Comparison of ENCODE assay signal across 8 cellular contexts in genomic region chr17:78879679-78880186, GRCh38. TPM values are rescaled to one million over a fixed set of nuclear protein-coding genes. Genes with fewer than 3 reads are reported as not detected.
DNase-seq lines count a peak whose midpoint lies in the region; ATAC-seq and TF ChIP-seq lines count a peak whose summit lies in the region.

No MANE protein-coding gene starts in this region.

- peaks cover 69% of the 10 kb centered on the region for H3K4me1 Mint-ChIP-seq in CD14-positive monocyte
- peaks cover 6 to 18% of the 10 kb centered on the region in 2 donors for H3K4me1 Mint-ChIP-seq in natural killer cell treated with Interleukin-12 subunit alpha and Interleukin-12 subunit beta and Interleukin-15 and Interleukin-18, amount 100 ng/mL, for 72 hours (ENCODE audit: low read depth in 2 of 2)

- no peak for ATAC-seq in natural killer cell treated with Interleukin-12 subunit alpha and Interleukin-12 subunit beta and Interleukin-15 and Interleukin-18, amount 100 ng/mL, for 72 hours
- ATAC-seq in aorta (ENCODE audit: low FRiP score): peak; percentile 4

- H3K27me3 Mint-ChIP-seq in CD14-positive monocyte (ENCODE audit: low read depth in 3 of 3): peaks cover 0 to 2% (median 2%) of the 10 kb centered on the region in 3 donors
- H3K27me3 Mint-ChIP-seq in natural killer cell treated with Interleukin-12 subunit alpha and Interleukin-12 subunit beta and Interleukin-15 and Interleukin-18, amount 100 ng/mL, for 72 hours: peaks cover 14 to 15% of the 10 kb centered on the region in 2 donors

- H3K36me3 Mint-ChIP-seq in CD14-positive monocyte: peaks cover 37 to 46% of the 10 kb centered on the region in 2 donors
- H3K36me3 Mint-ChIP-seq in natural killer cell treated with Interleukin-12 subunit alpha and Interleukin-12 subunit beta and Interleukin-15 and Interleukin-18, amount 100 ng/mL, for 72 hours: no peaks in the 10 kb centered on the region

- intact Hi-C loops in CD14-positive monocyte (cut with micrococcal nuclease): loop anchor here (5.0 kb wide), 2 partner anchors 38 to 43 kb away; no protein-coding TSS in a partner anchor
- intact Hi-C loops in dorsolateral prefrontal cortex (cut with DNase I): loop anchor here in 1 of 2 donors (5.0 kb wide), 2 partner anchors 43 to 93 kb away; no protein-coding TSS in a partner anchor
- intact Hi-C loops in aorta (cut with DNase I): loop anchor here (5.0 kb wide), 2 partner anchors 43 to 93 kb away; no protein-coding TSS in a partner anchor

- H3K36me3 ChIP-seq in aorta (ENCODE audit: control insufficient read depth in 1 of 2, insufficient read depth in 2 of 2, low read length in 1 of 2): no peaks in the 10 kb centered on the region

- H3K27ac Mint-ChIP-seq in CD14-positive monocyte: peak overlapping the region; percentile 73 to 97 (median 88)
- H3K27ac Mint-ChIP-seq in natural killer cell treated with Interleukin-12 subunit alpha and Interleukin-12 subunit beta and Interleukin-15 and Interleukin-18, amount 100 ng/mL, for 72 hours: peak overlapping the region in 1 of 2 donors; percentile 38

- H3K4me1 ChIP-seq in aorta (ENCODE audit: control insufficient read depth in 1 of 2, insufficient read depth in 2 of 2, low read length in 2 of 2): no peaks in the 10 kb centered on the region

- DNase-seq in CD14-positive monocyte (ENCODE audit: low spot score) (peak; percentile 63), SW480 (ENCODE audit: low spot score) (peak; percentile 98), dorsolateral prefrontal cortex (no peak), aorta (peak; percentile 81 to 89), GM19240 (ENCODE audit: insufficient read length, low spot score) (no peak), germinal center (ENCODE audit: low spot score) (no peak), GDM1 (lab: John Stamatoyannopoulos, UW) (no peak)
- no peak for DNase-seq in natural killer cell treated with Interleukin-12 subunit alpha and Interleukin-12 subunit beta and Interleukin-15 and Interleukin-18, amount 100 ng/mL, for 72 hours (ENCODE audit: low spot score)

- no peak for TF ChIP-seq CTCF in CD14-positive monocyte (IDR thresholded peaks at IDR 0.05)
- TF ChIP-seq CTCF in dorsolateral prefrontal cortex (IDR thresholded peaks at IDR 0.05 in 54 of 56, conservative IDR thresholded peaks at IDR 0.05 in 2 of 56; ENCODE audit: low read depth in 1 of 56, partially characterized antibody in 56 of 56): no peak

- H3K4me3 Mint-ChIP-seq in CD14-positive monocyte: peak overlapping the region; percentile 13 to 62
- peak overlapping the region; percentile 43 for H3K4me3 Mint-ChIP-seq in natural killer cell treated with Interleukin-12 subunit alpha and Interleukin-12 subunit beta and Interleukin-15 and Interleukin-18, amount 100 ng/mL, for 72 hours

- H3K27me3 ChIP-seq in dorsolateral prefrontal cortex: no peaks in the 10 kb centered on the region
- no peaks in the 10 kb centered on the region for H3K27me3 ChIP-seq in aorta (ENCODE audit: control insufficient read depth in 1 of 2, insufficient read depth in 2 of 2, low read length in 1 of 2)

- peaks cover 0 to 2% (median 0%) of the 10 kb centered on the region in 7 donors for H3K9me3 Mint-ChIP-seq in CD14-positive monocyte
- H3K9me3 Mint-ChIP-seq in natural killer cell treated with Interleukin-12 subunit alpha and Interleukin-12 subunit beta and Interleukin-15 and Interleukin-18, amount 100 ng/mL, for 72 hours: no peaks in the 10 kb centered on the region

- H3K4me3 ChIP-seq in dorsolateral prefrontal cortex (peak overlapping the region in 36 of 59 donors; percentile 1 to 48 (median 26)), aorta (ENCODE audit: low read length in 2 of 2) (no peak overlapping the region)

- H3K27ac ChIP-seq in dorsolateral prefrontal cortex (peak overlapping the region; percentile 67 to 100 (median 94)), aorta (ENCODE audit: low read depth in 1 of 2, low read length in 2 of 2) (no peak overlapping the region)

- 23 to 25% methylated on average over 26 of the region's 26 CpGs for WGBS in aorta, 2 donors

- H3K9me3 ChIP-seq in aorta (ENCODE audit: control insufficient read depth, low read length): no peaks in the 10 kb centered on the region

RNA-seq across cellular contexts. Expression of gene CEP295NL, which starts 23.3 kb away (rescaled TPM):
- polyA plus RNA-seq in CD14-positive monocyte: under 1 TPM in 1 of 2 donors, not detected in 1; 0.38 TPM
- total RNA-seq in dorsolateral prefrontal cortex: 10 to 100 TPM in 17 of 120 experiments, 1 to 10 TPM in 103; 2.1 to 18.2 (median 6.7) TPM
- total RNA-seq in natural killer cell treated with Interleukin-12 subunit alpha and Interleukin-12 subunit beta and Interleukin-15 and Interleukin-18, amount 100 ng/mL, for 72 hours: not detected
- 10 to 100 TPM; 10.1 to 13.9 TPM for total RNA-seq in aorta
- polyA plus RNA-seq in aorta: under 1 TPM; 0.25 to 0.82 TPM

RNA-seq across cellular contexts. Expression of gene USP36, which starts 39.1 kb away (rescaled TPM):
- polyA plus RNA-seq in CD14-positive monocyte (1 to 10 TPM; 4.4 to 6.1 TPM), aorta (10 to 100 TPM in 1 of 2 donors, 1 to 10 TPM in 1; 5.9 to 33.4 TPM)
- total RNA-seq in dorsolateral prefrontal cortex (10 to 100 TPM; 39.1 to 90.9 (median 60.5) TPM), aorta (10 to 100 TPM; 64.6 to 68.1 TPM)
- total RNA-seq in natural killer cell treated with Interleukin-12 subunit alpha and Interleukin-12 subunit beta and Interleukin-15 and Interleukin-18, amount 100 ng/mL, for 72 hours: 100 to 1,000 TPM in 1 of 2 donors, 10 to 100 TPM in 1; 75.2 to 154 TPM

RNA-seq across cellular contexts. Expression of gene TIMP2, which starts 45.5 kb away (rescaled TPM):
- 1 to 10 TPM; 4.5 to 6.4 TPM for polyA plus RNA-seq in CD14-positive monocyte
- total RNA-seq in dorsolateral prefrontal cortex: 100 to 1,000 TPM in 119 of 120 experiments, 10 to 100 TPM in 1; 97.8 to 275 (median 166) TPM
- total RNA-seq in natural killer cell treated with Interleukin-12 subunit alpha and Interleukin-12 subunit beta and Interleukin-15 and Interleukin-18, amount 100 ng/mL, for 72 hours: under 1 TPM in 1 of 2 donors, not detected in 1; 0.43 TPM
- 100 to 1,000 TPM; 657 to 732 TPM for total RNA-seq in aorta
- polyA plus RNA-seq in aorta: 100 to 1,000 TPM; 203 to 497 TPM

Comparison
In these comparisons a context has a peak if more than half of its experiments do, and no peak if none do; other contexts are left out.
1. DNase-seq: peak in CD14-positive monocyte (single experiment), SW480 (single experiment) and aorta (2 of 2); none in dorsolateral prefrontal cortex (0 of 10), natural killer cell treated with Interleukin-12 subunit alpha and Interleukin-12 subunit beta and Interleukin-15 and Interleukin-18, amount 100 ng/mL, for 72 hours (single experiment), GM19240 (single experiment), germinal center (single experiment) and GDM1 (single experiment).
2. H3K27ac ChIP-seq: peak in dorsolateral prefrontal cortex (59 of 59); none in aorta (0 of 2).
3. H3K4me3 ChIP-seq: peak in dorsolateral prefrontal cortex (36 of 59); none in aorta (0 of 2).
4. RNA of gene TIMP2, which starts 45.5 kb away (total RNA-seq): 657 to 732 TPM in aorta and 97.8 to 275 TPM in dorsolateral prefrontal cortex; 0.43 TPM in natural killer cell treated with Interleukin-12 subunit alpha and Interleukin-12 subunit beta and Interleukin-15 and Interleukin-18, amount 100 ng/mL, for 72 hours; every median in the first group is over 10 times any median in the second.